Comparison of ENCODE assay signal across 16 cellular contexts in the genomic region with DNA sequence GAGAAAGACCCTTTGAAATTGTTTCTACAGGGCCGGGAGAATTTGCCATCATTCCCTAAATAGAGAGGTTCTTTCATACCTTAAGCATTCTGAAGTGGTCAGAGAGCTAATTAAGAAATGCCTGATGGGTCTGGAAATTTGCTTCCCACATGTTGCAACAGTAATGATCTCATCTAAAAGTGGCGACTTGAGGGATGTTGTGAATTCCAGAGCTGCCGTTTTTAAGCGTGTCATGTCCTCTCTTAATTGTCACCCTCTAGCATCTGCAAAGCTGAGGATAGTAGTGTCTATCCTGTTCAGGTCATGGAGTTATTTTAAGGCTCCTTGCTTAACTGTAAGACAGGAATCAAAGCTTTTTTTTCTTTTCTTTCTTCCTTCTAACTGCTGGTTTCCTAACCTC.
DNase-seq lines count a peak whose midpoint lies in the region; ATAC-seq and TF ChIP-seq lines count a peak whose summit lies in the region.
"Had no signal": no experiment of that assay in that cellular context is flagged by ENCODE, and none has a peak within 500 bp of the region (broad histone marks: within the 10 kb centered on the region; RNA-seq: fewer than 3 reads in every experiment).

No MANE protein-coding gene starts in this region.

- in situ Hi-C loops in ACHN (cut with HindIII; ENCODE audit: low pct_ligation_motif_present, low pct_unique_long_range_greater_than_20kb, low sequenced_read_pairs) = no loop called here

- no peaks in the 10 kb centered on the region for H3K79me2 ChIP-seq in OCI-LY7 (ENCODE audit: insufficient read depth, low read depth, low read length)

- H3K27me3 ChIP-seq in BE2C = no peaks in the 10 kb centered on the region
- H3K27me3 ChIP-seq: esophagus squamous epithelium had no signal

- intact Hi-C loops in sciatic nerve (cut with DNase I) = no loop called here
- intact Hi-C loops in OCI-LY7 (cut with micrococcal nuclease; ENCODE audit: unreplicated experiment) = no loop called here

- peak; percentile 2 for ATAC-seq in sciatic nerve
- ATAC-seq: activated naive CD4-positive, alpha-beta T cell treated with anti-CD3 and anti-CD28 coated beads, Interleukin-2, amount 50 U/mL, for 72 hours had no signal

- no peaks in the 10 kb centered on the region for H3K9me3 ChIP-seq in BE2C
- no peaks in the 10 kb centered on the region for H3K9me3 ChIP-seq in OCI-LY7 (ENCODE audit: low read length)
- H3K9me3 ChIP-seq: esophagus squamous epithelium had no signal

- H3K9me2 ChIP-seq in OCI-LY7 (ENCODE audit: insufficient read depth, low read length) = no peaks in the 10 kb centered on the region

- CTCF ChIA-PET in OCI-LY7 (lab: Charles Lee; ENCODE audit: unreplicated experiment) = no interaction called here

- no TSS peak for BruUV-seq in OCI-LY7 (replicated peaks; lab: Mats Ljungman, UMichigan)

- no peak overlapping the region for H3K4me2 ChIP-seq in OCI-LY7 (ENCODE audit: low read length)

- no peak overlapping the region for H3K27ac ChIP-seq in OCI-LY7 (ENCODE audit: low read depth, low read length, poor library complexity, severe bottlenecking)

- H3K4me1 ChIP-seq in BE2C (peaks cover 9% of the 10 kb centered on the region), OCI-LY7 (ENCODE audit: insufficient read depth, low read length, poor library complexity, severe bottlenecking) (peaks cover 22% of the 10 kb centered on the region)

- POLR2A ChIA-PET in OCI-LY7 (lab: Charles Lee) = interaction anchor here (0.7 kb wide), 1 partner anchor 33 kb away, joined by 3 read pairs; no protein-coding TSS in a partner anchor

- H3K4me3 ChIP-seq in fibroblast of mammary gland (ENCODE audit: control insufficient read depth, low read depth, low read length) (no peak overlapping the region), BE2C (ENCODE audit: low read depth, low read length) (no peak overlapping the region), OCI-LY7 (ENCODE audit: low read depth, low read length, poor library complexity, severe bottlenecking) (no peak overlapping the region)
- H3K4me3 ChIP-seq: esophagus squamous epithelium had no signal

- no peak overlapping the region for H2AFZ ChIP-seq in OCI-LY7 (ENCODE audit: low read length)

- TF ChIP-seq CTCF in fibroblast of mammary gland (conservative IDR thresholded peaks at IDR 0.05; ENCODE audit: control insufficient read depth, insufficient read depth, low read depth, low read length) (no peak), BE2C (IDR thresholded peaks at IDR 0.05; ENCODE audit: low read depth, low read length) (no peak), OCI-LY7 (conservative IDR thresholded peaks at IDR 0.05; ENCODE audit: low read length) (no peak)

- H4K20me1 ChIP-seq in OCI-LY7 (ENCODE audit: insufficient read depth, low read length) = no peaks in the 10 kb centered on the region

- H3K36me3 ChIP-seq in BE2C (no peaks in the 10 kb centered on the region), OCI-LY7 (ENCODE audit: insufficient read depth, low read length) (no peaks in the 10 kb centered on the region)
- H3K36me3 ChIP-seq: esophagus squamous epithelium had no signal

- DNase-seq in CD1c-positive myeloid dendritic cell (ENCODE audit: extremely low spot score) (peak; percentile 35), SKM-1 (lab: John Stamatoyannopoulos, UW; ENCODE audit: unreplicated experiment) (peak; percentile 12), fibroblast of mammary gland (ENCODE audit: low read depth) (peak; percentile 77), sciatic nerve (ENCODE audit: low spot score) (no peak), BE2C (no peak), ACHN (no peak), OCI-LY7 (ENCODE audit: low spot score) (no peak)
- no peak for DNase-seq in effector CD4-positive, alpha-beta T cell
- DNase-seq: activated CD4-positive, alpha-beta T cell treated with anti-CD3 and anti-CD28 coated beads for 4 hours; activated T-cell treated with anti-CD3 and anti-CD28 coated beads for 4 hours; CD8-positive, alpha-beta memory T cell; esophagus squamous epithelium; KBM-7; NCI-H1694; NCI-H526 treated with DMSO at 0.1 percent for 48 hours had no signal

Comparison
In these comparisons a context has a peak if more than half of its experiments do, and no peak if none do; other contexts are left out.
1. DNase-seq: peak in CD1c-positive myeloid dendritic cell (single experiment), SKM-1 (single experiment) and fibroblast of mammary gland (single experiment); none in sciatic nerve (single experiment), BE2C (single experiment), effector CD4-positive, alpha-beta T cell (single experiment), ACHN (single experiment) and OCI-LY7 (single experiment).